In genomic region chr6:155157101-155157500, GRCh38 we compare ENCODE assay signal across 17 cellular contexts.
DNase-seq lines count a peak whose midpoint lies in the region; ATAC-seq and TF ChIP-seq lines count a peak whose summit lies in the region.
"Had no signal": no experiment of that assay in that cellular context is flagged by ENCODE, and none has a peak within 500 bp of the region (broad histone marks: within the 10 kb centered on the region; RNA-seq: fewer than 3 reads in every experiment).

No MANE protein-coding gene starts in this region.

- no peak for TF ChIP-seq CTCF in natural killer cell (IDR thresholded peaks at IDR 0.05)

- H3K27me3 Mint-ChIP-seq in natural killer cell treated with Interleukin-12 subunit alpha and Interleukin-12 subunit beta and Interleukin-15 and Interleukin-18, amount 100 ng/mL, for 72 hours = peaks cover 0 to 16% of the 10 kb centered on the region in 2 donors
- H3K27me3 Mint-ChIP-seq in natural killer cell (ENCODE audit: low read depth in 2 of 2) = peaks cover 7 to 9% of the 10 kb centered on the region in 2 donors
- no peaks in the 10 kb centered on the region for H3K27me3 Mint-ChIP-seq in activated CD4-positive, alpha-beta memory T cell treated with anti-CD3 and anti-CD28 coated beads, Interleukin-2, amount 10 ng/mL, durations not matched to agents 7 days and 5 days

- POLR2A ChIA-PET in activated CD4-positive, alpha-beta memory T cell treated with anti-CD3 and anti-CD28 coated beads, Interleukin-2, amount 10 ng/mL, durations not matched to agents 7 days and 5 days (lab: Charles Lee) = interaction anchor here (2.8 kb wide), 1 partner anchor 14 kb away, joined by 18 read pairs; no protein-coding TSS in a partner anchor

- H3K27ac Mint-ChIP-seq in natural killer cell treated with Interleukin-12 subunit alpha and Interleukin-12 subunit beta and Interleukin-15 and Interleukin-18, amount 100 ng/mL, for 72 hours = peak overlapping the region; percentile 58 to 99
- no peak overlapping the region for H3K27ac Mint-ChIP-seq in natural killer cell
- H3K27ac Mint-ChIP-seq in activated CD4-positive, alpha-beta memory T cell treated with anti-CD3 and anti-CD28 coated beads, Interleukin-2, amount 10 ng/mL, durations not matched to agents 7 days and 5 days = peak overlapping the region; percentile 32

- no peak for DNase-seq in natural killer cell treated with Interleukin-12 subunit alpha and Interleukin-12 subunit beta and Interleukin-15 and Interleukin-18, amount 100 ng/mL, for 72 hours (ENCODE audit: low spot score)
- DNase-seq in natural killer cell = no peak
- DNase-seq in activated CD4-positive, alpha-beta memory T cell treated with anti-CD3 and anti-CD28 coated beads, Interleukin-2, amount 10 ng/mL, durations not matched to agents 7 days and 5 days = no peak
- DNase-seq in HUDEP-2 (lab: John Stamatoyannopoulos, UW; ENCODE audit: unreplicated experiment in 76 of 76) = no peak
- DNase-seq: activated T-cell treated with anti-CD3 and anti-CD28 coated beads for 4 hours; central memory CD4-positive, alpha-beta T cell; left cardiac atrium; MV-4-11; NCI-H1930; NCI-H510A; small intestine; stimulated activated CD4-positive, alpha-beta T cell treated with anti-CD3 and anti-CD28 coated beads, Interleukin-4, amount 100 ng/mL, for 4 hours; stimulated activated CD8-positive, alpha-beta memory T cell treated with anti-CD3 and anti-CD28 coated beads, Interleukin-4, amount 100 ng/mL, for 48 hours had no signal

- no peaks in the 10 kb centered on the region for H3K9me3 Mint-ChIP-seq in natural killer cell treated with Interleukin-12 subunit alpha and Interleukin-12 subunit beta and Interleukin-15 and Interleukin-18, amount 100 ng/mL, for 72 hours
- no peaks in the 10 kb centered on the region for H3K9me3 Mint-ChIP-seq in natural killer cell
- H3K9me3 Mint-ChIP-seq in activated CD4-positive, alpha-beta memory T cell treated with anti-CD3 and anti-CD28 coated beads, Interleukin-2, amount 10 ng/mL, durations not matched to agents 7 days and 5 days = peaks cover 16% of the 10 kb centered on the region

- H3K4me3 Mint-ChIP-seq in natural killer cell treated with Interleukin-12 subunit alpha and Interleukin-12 subunit beta and Interleukin-15 and Interleukin-18, amount 100 ng/mL, for 72 hours = peak overlapping the region; percentile 75
- H3K4me3 Mint-ChIP-seq in natural killer cell = no peak overlapping the region
- no peak overlapping the region for H3K4me3 Mint-ChIP-seq in activated CD4-positive, alpha-beta memory T cell treated with anti-CD3 and anti-CD28 coated beads, Interleukin-2, amount 10 ng/mL, durations not matched to agents 7 days and 5 days

- peaks cover 38 to 64% of the 10 kb centered on the region in 2 donors for H3K4me1 Mint-ChIP-seq in natural killer cell treated with Interleukin-12 subunit alpha and Interleukin-12 subunit beta and Interleukin-15 and Interleukin-18, amount 100 ng/mL, for 72 hours (ENCODE audit: low read depth in 2 of 2)
- H3K4me1 Mint-ChIP-seq in natural killer cell = peaks cover 0 to 5% of the 10 kb centered on the region in 2 donors
- peaks cover 86% of the 10 kb centered on the region for H3K4me1 Mint-ChIP-seq in activated CD4-positive, alpha-beta memory T cell treated with anti-CD3 and anti-CD28 coated beads, Interleukin-2, amount 10 ng/mL, durations not matched to agents 7 days and 5 days

- no peak for ATAC-seq in natural killer cell treated with Interleukin-12 subunit alpha and Interleukin-12 subunit beta and Interleukin-15 and Interleukin-18, amount 100 ng/mL, for 72 hours
- ATAC-seq in natural killer cell (no peak), esophagus mucosa (peak; percentile 43), HG02840 (IDR thresholded peaks at IDR 0.05; ENCODE audit: low FRiP score, unreplicated experiment) (no peak), GM21576 (IDR thresholded peaks at IDR 0.05; ENCODE audit: unreplicated experiment) (no peak)
- ATAC-seq: Right ventricle myocardium inferior had no signal

- H3K36me3 Mint-ChIP-seq in natural killer cell treated with Interleukin-12 subunit alpha and Interleukin-12 subunit beta and Interleukin-15 and Interleukin-18, amount 100 ng/mL, for 72 hours = peaks cover 27% of the 10 kb centered on the region
- no peaks in the 10 kb centered on the region for H3K36me3 Mint-ChIP-seq in natural killer cell
- peaks cover 20% of the 10 kb centered on the region for H3K36me3 Mint-ChIP-seq in activated CD4-positive, alpha-beta memory T cell treated with anti-CD3 and anti-CD28 coated beads, Interleukin-2, amount 10 ng/mL, durations not matched to agents 7 days and 5 days (ENCODE audit: low read depth)

- intact Hi-C loops in natural killer cell (cut with micrococcal nuclease) = no loop called here

- CTCF ChIA-PET in activated CD4-positive, alpha-beta memory T cell treated with anti-CD3 and anti-CD28 coated beads, Interleukin-2, amount 10 ng/mL, durations not matched to agents 7 days and 5 days (lab: Charles Lee) = no interaction called here

Comparison
In these comparisons a context has a peak if more than half of its experiments do, and no peak if none do; other contexts are left out.
1. H3K27ac Mint-ChIP-seq: peak in natural killer cell treated with Interleukin-12 subunit alpha and Interleukin-12 subunit beta and Interleukin-15 and Interleukin-18, amount 100 ng/mL, for 72 hours (2 of 2) and activated CD4-positive, alpha-beta memory T cell treated with anti-CD3 and anti-CD28 coated beads, Interleukin-2, amount 10 ng/mL, durations not matched to agents 7 days and 5 days (single experiment); none in natural killer cell (0 of 2).